ENCODE assay signal across 16 cellular contexts in the genomic region with DNA sequence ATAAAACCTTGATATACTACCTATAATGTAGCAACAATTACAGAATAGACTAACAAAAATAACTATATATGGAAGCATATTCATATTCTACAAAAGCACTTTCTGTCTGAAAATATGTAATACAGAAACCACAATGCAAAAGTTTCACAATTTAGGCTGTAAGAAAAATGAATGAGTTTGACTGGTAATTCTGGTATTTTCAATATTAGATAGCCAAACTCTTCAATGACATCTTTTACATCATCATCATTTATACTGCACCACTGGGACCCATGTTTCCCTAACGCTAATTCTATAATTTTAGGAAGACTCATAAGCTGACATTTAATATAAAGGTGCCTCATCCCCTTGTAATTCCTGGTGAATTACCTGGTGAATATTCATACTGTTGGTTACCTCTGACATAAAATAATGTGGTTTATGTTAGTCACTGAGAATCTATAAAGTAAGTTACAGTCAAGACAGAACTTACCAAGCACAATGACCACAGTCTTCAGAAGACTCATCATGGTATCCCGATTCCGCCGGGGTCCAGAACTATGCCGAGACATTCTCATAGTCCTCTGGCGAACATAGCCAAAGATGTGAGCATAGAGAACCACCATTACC.
DNase-seq lines count a peak whose midpoint lies in the region; ATAC-seq, FAIRE-seq and TF ChIP-seq lines count a peak whose summit lies in the region.
"Had no signal": no experiment of that assay in that cellular context is flagged by ENCODE, and none has a peak within 500 bp of the region (broad histone marks: within the 10 kb centered on the region; RNA-seq: fewer than 3 reads in every experiment).

No MANE protein-coding gene starts in this region.

- no peak overlapping the region for H3K4me3 Mint-ChIP-seq in osteocyte (ENCODE audit: unreplicated experiment)
- H3K4me3 Mint-ChIP-seq: CD14-positive monocyte; CD4-positive, alpha-beta memory T cell had no signal

- no peaks in the 10 kb centered on the region for H3K27me3 Mint-ChIP-seq in osteocyte (ENCODE audit: unreplicated experiment)
- H3K27me3 Mint-ChIP-seq: CD4-positive, alpha-beta memory T cell had no signal

- WGBS in IMR-90 (ENCODE audit: extremely low coverage in 2 of 2, insufficient read length in 1 of 2), 2 experiments: no CpG with 5 or more reads among the region's 6 CpGs
- 21% methylated on average over 6 of the region's 6 CpGs for WGBS in GM12878 (ENCODE audit: insufficient coverage, insufficient replicate concordance, low lambda C conversion rate, missing lambda C conversion rate)
- 97 to 99% methylated on average over 6 of the region's 6 CpGs for WGBS in aorta, 2 donors

- H3K4me1 Mint-ChIP-seq in osteocyte (ENCODE audit: unreplicated experiment): peaks cover 79% of the 10 kb centered on the region
- H3K4me1 Mint-ChIP-seq: CD4-positive, alpha-beta memory T cell had no signal

- H2BK15ac ChIP-seq in IMR-90 (ENCODE audit: low read depth, low read length): peak overlapping the region; percentile 82; the same call in 2 of the 3 replicates

- H4K91ac ChIP-seq in IMR-90 (ENCODE audit: insufficient read depth, low read depth, low read length): peak overlapping the region; percentile 50; the same call in 1 of the 2 replicates

- H3K27ac ChIP-seq in IMR-90 (ENCODE audit: insufficient read depth, low read length): no peak overlapping the region
- H3K27ac ChIP-seq in GM12878 (ENCODE audit: control insufficient read depth, insufficient read depth): no peak overlapping the region
- no peak overlapping the region for H3K27ac ChIP-seq in aorta (ENCODE audit: low read depth in 1 of 2, low read length in 2 of 2)
- H3K27ac ChIP-seq: 22Rv1, BLaER1 had no signal

- POLR2A ChIA-PET in IMR-90 (lab: Charles Lee; ENCODE audit: unreplicated experiment) (no interaction called here), GM12878 (lab: Charles Lee) (no interaction called here)

- H3K36me3 ChIP-seq in IMR-90 (ENCODE audit: control insufficient read depth, insufficient read depth, low read length) (peaks cover 37% of the 10 kb centered on the region), GM12878 (ENCODE audit: control insufficient read depth in 2 of 2, insufficient read depth in 2 of 2, low read length in 1 of 2) (no peaks in the 10 kb centered on the region), aorta (ENCODE audit: control insufficient read depth in 1 of 2, insufficient read depth in 2 of 2, low read length in 1 of 2) (peaks cover 5% of the 10 kb centered on the region in 2 donors)
- H3K36me3 ChIP-seq: BLaER1 had no signal

- BruUV-seq in IMR-90 (replicated peaks; lab: Mats Ljungman, UMichigan) (no TSS peak), GM12878 (replicated peaks; lab: Mats Ljungman, UMichigan) (no TSS peak)

- TF ChIP-seq CTCF in IMR-90 (conservative IDR thresholded peaks at IDR 0.05; ENCODE audit: low read depth, low read length): no peak
- no peak for TF ChIP-seq CTCF in GM12878 (IDR thresholded peaks at IDR 0.05 in 2 of 3, conservative IDR thresholded peaks at IDR 0.05 in 1 of 3; ENCODE audit: control insufficient read depth in 2 of 3, extremely low read depth in 1 of 3, insufficient read depth in 1 of 3, low read depth in 3 of 3, low read length in 3 of 3)
- TF ChIP-seq CTCF in osteocyte (IDR thresholded peaks at IDR 0.05): no peak

- H2AK9ac ChIP-seq in IMR-90 (replicated peaks; ENCODE audit: low read depth, low read length, poor library complexity): no peak overlapping the region

- H3K9me3 ChIP-seq in IMR-90 (ENCODE audit: control insufficient read depth, insufficient read depth, low read length) (no peaks in the 10 kb centered on the region), GM12878 (replicated peaks; ENCODE audit: control insufficient read depth, insufficient read depth, low read length) (peaks cover 2% of the 10 kb centered on the region; the same call in 2 of the 3 replicates), aorta (ENCODE audit: control insufficient read depth, low read length) (no peaks in the 10 kb centered on the region)

- no peak overlapping the region for H3K23ac ChIP-seq in IMR-90 (ENCODE audit: low read depth, low read length)

- no peak overlapping the region; the same call in 1 of the 2 replicates for H3K14ac ChIP-seq in IMR-90 (replicated peaks; ENCODE audit: low read depth, low read length)

- peaks cover 20% of the 10 kb centered on the region for H3K4me1 ChIP-seq in IMR-90 (ENCODE audit: control insufficient read depth, insufficient read depth, low read length)
- H3K4me1 ChIP-seq in GM12878 (ENCODE audit: control insufficient read depth, insufficient read depth, low read length): no peaks in the 10 kb centered on the region
- peaks cover 4 to 19% of the 10 kb centered on the region in 2 donors for H3K4me1 ChIP-seq in aorta (ENCODE audit: control insufficient read depth in 1 of 2, insufficient read depth in 2 of 2, low read length in 2 of 2)

- CTCF ChIA-PET in IMR-90 (lab: Yijun Ruan, JAX) (no interaction called here), GM12878 (lab: Yijun Ruan, JAX) (no interaction called here)

- dilution Hi-C loops in IMR-90 (cut with HindIII; ENCODE audit: low sequenced_read_pairs, unreplicated experiment): no loop called here

- H4K5ac ChIP-seq in IMR-90 (ENCODE audit: low read depth, low read length): no peak overlapping the region

- H3K79me2 ChIP-seq in GM12878 (ENCODE audit: control insufficient read depth, insufficient read depth, low read length): no peaks in the 10 kb centered on the region

- no peak overlapping the region for H3K56ac ChIP-seq in IMR-90 (ENCODE audit: extremely low read depth, insufficient read depth, low read length)

- TF ChIP-seq RAD21 in IMR-90 (IDR thresholded peaks at IDR 0.05; ENCODE audit: low read length) (no peak), GM12878 (IDR thresholded peaks at IDR 0.05; ENCODE audit: insufficient read depth, low read depth, low read length) (no peak)

- peak overlapping the region; percentile 87; the same call in 1 of the 2 replicates for H2BK120ac ChIP-seq in IMR-90 (ENCODE audit: low read depth, low read length)

- RAD21 ChIA-PET in GM12878 (lab: Charles Lee; ENCODE audit: unreplicated experiment): no interaction called here

- 0 out of 2 replicates have a peak overlapping the region, but pooled peaks have one; percentile 94 for H3K4ac ChIP-seq in IMR-90 (ENCODE audit: low read depth, low read length)

- peaks cover 55 to 70% of the 10 kb centered on the region in 2 experiments for H3K79me1 ChIP-seq in IMR-90 (ENCODE audit: low read depth in 1 of 2, low read length in 2 of 2)

- peak overlapping the region; percentile 60 for H3K27ac Mint-ChIP-seq in osteocyte (ENCODE audit: unreplicated experiment)
- H3K27ac Mint-ChIP-seq: CD14-positive monocyte; CD4-positive, alpha-beta memory T cell had no signal

- TF ChIP-seq EP300 in GM12878 (IDR thresholded peaks at IDR 0.05; ENCODE audit: borderline replicate concordance in 1 of 2, control insufficient read depth in 1 of 2, low read depth in 2 of 2, low read length in 2 of 2): peak in 1 of 2 experiments; percentile 26; a peak in 1 of 4 replicates

- TF ChIP-seq POLR2A in IMR-90 (IDR thresholded peaks at IDR 0.05; ENCODE audit: low read depth, low read length): no peak
- TF ChIP-seq POLR2A in GM12878 (IDR thresholded peaks at IDR 0.05; ENCODE audit: low read depth, low read length): no peak

- peaks cover 36% of the 10 kb centered on the region for H3K36me3 Mint-ChIP-seq in osteocyte (ENCODE audit: unreplicated experiment)
- H3K36me3 Mint-ChIP-seq: CD4-positive, alpha-beta memory T cell had no signal

- H3K4me3 ChIP-seq in IMR-90 (ENCODE audit: insufficient read depth, low read depth, low read length) (no peak overlapping the region), GM12878 (no peak overlapping the region), aorta (ENCODE audit: low read length in 2 of 2) (no peak overlapping the region)
- H3K4me3 ChIP-seq: BLaER1 had no signal

- peak overlapping the region; percentile 31 to 77; a peak in 3 of 4 replicates for H4K8ac ChIP-seq in IMR-90 (ENCODE audit: low read depth in 2 of 2, low read length in 2 of 2)

- H2AK5ac ChIP-seq in IMR-90 (ENCODE audit: low read depth, low read length): peak overlapping the region; percentile 96; the same call in 1 of the 2 replicates

- H3K9me1 ChIP-seq in IMR-90 (ENCODE audit: insufficient read depth, low read length): peaks cover 18% of the 10 kb centered on the region; the same call in 1 of the 2 replicates

- H3K27me3 ChIP-seq in IMR-90 (ENCODE audit: control insufficient read depth, insufficient read depth, low read length): no peaks in the 10 kb centered on the region
- H3K27me3 ChIP-seq in GM12878 (replicated peaks in 1 of 2; ENCODE audit: control insufficient read depth in 2 of 2, insufficient read depth in 2 of 2, low read length in 1 of 2): no peaks in the 10 kb centered on the region
- no peaks in the 10 kb centered on the region for H3K27me3 ChIP-seq in aorta (ENCODE audit: control insufficient read depth in 1 of 2, insufficient read depth in 2 of 2, low read length in 1 of 2)
- H3K27me3 ChIP-seq: BLaER1 had no signal

- in situ Hi-C loops in IMR-90 (cut with MboI; ENCODE audit: low sequenced_read_pairs) (no loop called here), GM12878 (cut with MboI) (no loop called here)

- H3K9me3 Mint-ChIP-seq in osteocyte (ENCODE audit: unreplicated experiment): peaks cover 6% of the 10 kb centered on the region

- SMC1A ChIA-PET in GM12878 (lab: Charles Lee; ENCODE audit: uncharacterized antibody, unreplicated experiment): interaction anchor here (0.5 kb wide), 1 partner anchor 152 kb away, joined by 3 read pairs; no protein-coding TSS in a partner anchor

- H3K9ac ChIP-seq in IMR-90 (ENCODE audit: low read depth, low read length) (no peak overlapping the region), GM12878 (ENCODE audit: control insufficient read depth, insufficient read depth, low read length) (no peak overlapping the region)
- H3K9ac ChIP-seq: BLaER1 had no signal

- H3K18ac ChIP-seq in IMR-90 (ENCODE audit: low read depth, low read length): no peak overlapping the region

- H3K4me2 ChIP-seq in IMR-90 (ENCODE audit: low read depth, low read length): no peak overlapping the region
- no peak overlapping the region for H3K4me2 ChIP-seq in GM12878 (ENCODE audit: control insufficient read depth, insufficient read depth)
- H3K4me2 ChIP-seq: BLaER1 had no signal

- intact Hi-C loops in IMR-90 (cut with micrococcal nuclease) (no loop called here), GM12878 (cut with micrococcal nuclease; ENCODE audit: unreplicated experiment) (no loop called here), aorta (cut with DNase I) (no loop called here)

- FAIRE-seq in A204.1 (lab: Jason Lieb, UNC) (peak; percentile 76), GM12878 (lab: Jason Lieb, UNC) (peak; percentile 56)
- FAIRE-seq: HepG2 had no signal

- no peak overlapping the region for H2BK20ac ChIP-seq in IMR-90 (ENCODE audit: low read depth, low read length)

- no peak for DNase-seq in IMR-90
- no peak for DNase-seq in GM12878 (ENCODE audit: low read depth, low spot score)
- DNase-seq in osteocyte (ENCODE audit: extremely low spot score, unreplicated experiment): no peak
- DNase-seq in iPS-NIHi11 (ENCODE audit: low spot score): no peak
- DNase-seq in aorta: no peak
- no peak for DNase-seq in amniotic stem cell (lab: John Stamatoyannopoulos, UW)
- DNase-seq: CD4-positive, alpha-beta memory T cell; DMS153; DMS79; GDM1; HCEC 1CT had no signal

- H4K20me1 ChIP-seq in IMR-90 (ENCODE audit: insufficient read depth, low read length) (peaks cover 22% of the 10 kb centered on the region; the same call in 1 of the 2 replicates), GM12878 (ENCODE audit: control insufficient read depth, insufficient read depth) (no peaks in the 10 kb centered on the region)
- H4K20me1 ChIP-seq: BLaER1 had no signal

- H2AFZ ChIP-seq in IMR-90 (replicated peaks; ENCODE audit: low read length, poor library complexity): no peak overlapping the region
- no peak overlapping the region for H2AFZ ChIP-seq in GM12878 (ENCODE audit: control insufficient read depth, low read depth, low read length)

- H2BK5ac ChIP-seq in IMR-90 (ENCODE audit: low read depth, low read length, poor library complexity, severe bottlenecking): no peak overlapping the region

- ATAC-seq in IMR-90 (ENCODE audit: low read depth) (no peak), GM12878 (peak; percentile 40), aorta (ENCODE audit: low FRiP score) (no peak)
- ATAC-seq: HepG2 had no signal
